ENCODE assay signal across 1 cellular context in the genomic region with DNA sequence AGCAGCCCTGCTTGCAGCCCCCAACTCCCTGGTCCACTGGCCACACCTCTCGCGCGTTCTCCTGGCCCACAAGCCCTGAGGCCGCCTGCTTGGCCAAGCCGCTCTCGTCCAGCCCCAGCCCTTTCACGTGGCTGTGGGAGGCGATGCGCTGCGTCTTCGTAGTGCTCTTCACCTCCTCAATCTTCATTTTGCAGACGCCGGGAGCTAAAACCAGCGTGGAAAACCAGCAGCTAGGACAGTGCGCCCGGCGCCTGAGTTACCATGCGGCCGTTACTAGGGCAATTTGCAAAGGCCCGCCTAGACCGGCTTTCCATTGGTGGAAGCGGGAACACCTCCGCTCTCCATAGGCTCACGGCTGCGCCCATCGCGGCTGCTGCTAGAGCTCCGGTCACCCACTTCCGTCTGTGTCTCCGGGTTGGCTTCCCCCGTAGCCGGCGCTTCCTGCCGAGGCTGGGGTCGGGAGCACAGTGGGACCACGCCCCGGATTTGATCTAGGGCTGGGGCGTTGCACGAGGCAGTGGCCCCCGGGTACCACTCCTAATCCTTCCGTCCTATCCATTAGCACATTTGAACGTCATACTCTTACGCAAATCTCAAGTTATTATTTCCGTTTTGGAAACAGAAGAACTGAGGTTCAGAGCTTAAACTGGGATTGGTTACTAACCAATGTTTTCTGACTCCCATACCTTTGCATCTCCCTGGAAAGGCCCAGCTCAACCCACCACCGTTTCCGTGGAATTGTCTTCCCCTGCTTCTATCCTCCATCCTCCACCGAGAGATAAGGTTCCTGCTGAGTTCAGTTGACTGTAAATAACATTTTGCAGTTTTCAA.
TF ChIP-seq lines count a peak whose summit lies in the region.

A gene (minus strand): TSS at position 275 of the 831 bp plus-strand sequence. CDS start 88 bp downstream, at position 187.

TF ChIP-seq in GM12878, 131 proteins besides CTCF, POLR2A, EP300 and RAD21 (continued from another document and continues in another):
- TF ChIP-seq YBX1 (IDR thresholded peaks at IDR 0.05) (no peak), KAT2A (conservative IDR thresholded peaks at IDR 0.05; ENCODE audit: control insufficient read depth, low read depth, low read length) (no peak), NBN (IDR thresholded peaks at IDR 0.05) (peak; percentile 88), NFIC (IDR thresholded peaks at IDR 0.05; ENCODE audit: low read depth, low read length) (no peak), SREBF1 (IDR thresholded peaks at IDR 0.05; ENCODE audit: low read length) (peak; percentile 94), GATAD2B (conservative IDR thresholded peaks at IDR 0.05; ENCODE audit: low read depth) (no peak), ATF7 (IDR thresholded peaks at IDR 0.05; ENCODE audit: low read depth) (peak; percentile 89), JUND (IDR thresholded peaks at IDR 0.05; ENCODE audit: low read depth, low read length) (0 out of 2 replicates have a peak, but pooled peaks have one; percentile 30), ZNF207 (IDR thresholded peaks at IDR 0.05; ENCODE audit: borderline replicate concordance) (peak; percentile 85; the same call in 1 of the 2 replicates), SPI1 (IDR thresholded peaks at IDR 0.05; ENCODE audit: borderline replicate concordance, insufficient read depth, low read depth, low read length) (peak; percentile 34; the same call in 1 of the 2 replicates), ZNF217 (IDR thresholded peaks at IDR 0.05) (no peak), HDAC6 (IDR thresholded peaks at IDR 0.05; ENCODE audit: unreplicated experiment) (no peak), ASH2L (IDR thresholded peaks at IDR 0.05; ENCODE audit: borderline replicate concordance, low read depth) (no peak), SMAD5 (IDR thresholded peaks at IDR 0.05; ENCODE audit: low read depth) (peak; percentile 43; the same call in 1 of the 2 replicates), TCF3 (IDR thresholded peaks at IDR 0.05; ENCODE audit: borderline replicate concordance, insufficient read depth, low read depth, low read length) (no peak), MYC (IDR thresholded peaks at IDR 0.05; ENCODE audit: insufficient read depth, insufficient read length, insufficient replicate concordance, low read length, severe bottlenecking) (no peak), SP1 (IDR thresholded peaks at IDR 0.05; ENCODE audit: low read depth, low read length) (peak; percentile 99), CREB1 (IDR thresholded peaks at IDR 0.05; ENCODE audit: low read depth) (peak; percentile 97), IRF4 (IDR thresholded peaks at IDR 0.05; ENCODE audit: low read depth, low read length) (peak; percentile 27; the same call in 1 of the 2 replicates), EGR1 (IDR thresholded peaks at IDR 0.05; ENCODE audit: borderline replicate concordance in 1 of 2, low read depth in 2 of 2, low read length in 2 of 2) (peak in 1 of 2 experiments; percentile 70; a peak in 1 of 3 replicates), NR2F1 (conservative IDR thresholded peaks at IDR 0.05) (peak; percentile 46; the same call in 1 of the 2 replicates), IKZF1 (conservative IDR thresholded peaks at IDR 0.05) (peak; percentile 86), HDGF (IDR thresholded peaks at IDR 0.05) (0 out of 2 replicates have a peak, but pooled peaks have one; percentile 14), TCF7 (IDR thresholded peaks at IDR 0.05; ENCODE audit: borderline replicate concordance) (0 out of 2 replicates have a peak, but pooled peaks have one; percentile 31), RFX5 (IDR thresholded peaks at IDR 0.05; ENCODE audit: low read depth, low read length) (peak; percentile 89), CHD2 (IDR thresholded peaks at IDR 0.05; ENCODE audit: borderline replicate concordance, low read depth, low read length) (peak; percentile 95), BHLHE40 (IDR thresholded peaks at IDR 0.05; ENCODE audit: borderline replicate concordance in 1 of 2, low read depth in 2 of 2, low read length in 1 of 2) (peak; percentile 63 to 84; a peak in 3 of 4 replicates), NRF1 (conservative IDR thresholded peaks at IDR 0.05; ENCODE audit: low read depth, low read length) (0 out of 2 replicates have a peak, but pooled peaks have one; percentile 9), IKZF2 (IDR thresholded peaks at IDR 0.05) (peak; percentile 16 to 50; a peak in 3 of 4 replicates), SIN3A (IDR thresholded peaks at IDR 0.05; ENCODE audit: low read depth, low read length) (peak; percentile 96), NFYA (IDR thresholded peaks at IDR 0.05; ENCODE audit: borderline replicate concordance, low read depth, low read length) (peak; percentile 65; the same call in 1 of the 2 replicates), SUZ12 (IDR thresholded peaks at IDR 0.05; ENCODE audit: unreplicated experiment) (no peak), JUNB (IDR thresholded peaks at IDR 0.05) (no peak)
- TF ChIP-seq, protein P1, sequence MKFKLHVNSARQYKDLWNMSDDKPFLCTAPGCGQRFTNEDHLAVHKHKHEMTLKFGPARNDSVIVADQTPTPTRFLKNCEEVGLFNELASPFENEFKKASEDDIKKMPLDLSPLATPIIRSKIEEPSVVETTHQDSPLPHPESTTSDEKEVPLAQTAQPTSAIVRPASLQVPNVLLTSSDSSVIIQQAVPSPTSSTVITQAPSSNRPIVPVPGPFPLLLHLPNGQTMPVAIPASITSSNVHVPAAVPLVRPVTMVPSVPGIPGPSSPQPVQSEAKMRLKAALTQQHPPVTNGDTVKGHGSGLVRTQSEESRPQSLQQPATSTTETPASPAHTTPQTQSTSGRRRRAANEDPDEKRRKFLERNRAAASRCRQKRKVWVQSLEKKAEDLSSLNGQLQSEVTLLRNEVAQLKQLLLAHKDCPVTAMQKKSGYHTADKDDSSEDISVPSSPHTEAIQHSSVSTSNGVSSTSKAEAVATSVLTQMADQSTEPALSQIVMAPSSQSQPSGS (IDR thresholded peaks at IDR 0.05; ENCODE audit: low read length) = no peak
- TF ChIP-seq, protein P2, sequence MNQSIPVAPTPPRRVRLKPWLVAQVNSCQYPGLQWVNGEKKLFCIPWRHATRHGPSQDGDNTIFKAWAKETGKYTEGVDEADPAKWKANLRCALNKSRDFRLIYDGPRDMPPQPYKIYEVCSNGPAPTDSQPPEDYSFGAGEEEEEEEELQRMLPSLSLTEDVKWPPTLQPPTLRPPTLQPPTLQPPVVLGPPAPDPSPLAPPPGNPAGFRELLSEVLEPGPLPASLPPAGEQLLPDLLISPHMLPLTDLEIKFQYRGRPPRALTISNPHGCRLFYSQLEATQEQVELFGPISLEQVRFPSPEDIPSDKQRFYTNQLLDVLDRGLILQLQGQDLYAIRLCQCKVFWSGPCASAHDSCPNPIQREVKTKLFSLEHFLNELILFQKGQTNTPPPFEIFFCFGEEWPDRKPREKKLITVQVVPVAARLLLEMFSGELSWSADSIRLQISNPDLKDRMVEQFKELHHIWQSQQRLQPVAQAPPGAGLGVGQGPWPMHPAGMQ (IDR thresholded peaks at IDR 0.05; ENCODE audit: borderline replicate concordance) = no peak
- TF ChIP-seq, protein P3, sequence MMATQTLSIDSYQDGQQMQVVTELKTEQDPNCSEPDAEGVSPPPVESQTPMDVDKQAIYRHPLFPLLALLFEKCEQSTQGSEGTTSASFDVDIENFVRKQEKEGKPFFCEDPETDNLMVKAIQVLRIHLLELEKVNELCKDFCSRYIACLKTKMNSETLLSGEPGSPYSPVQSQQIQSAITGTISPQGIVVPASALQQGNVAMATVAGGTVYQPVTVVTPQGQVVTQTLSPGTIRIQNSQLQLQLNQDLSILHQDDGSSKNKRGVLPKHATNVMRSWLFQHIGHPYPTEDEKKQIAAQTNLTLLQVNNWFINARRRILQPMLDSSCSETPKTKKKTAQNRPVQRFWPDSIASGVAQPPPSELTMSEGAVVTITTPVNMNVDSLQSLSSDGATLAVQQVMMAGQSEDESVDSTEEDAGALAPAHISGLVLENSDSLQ (IDR thresholded peaks at IDR 0.05) = peak; percentile 99
- TF ChIP-seq, protein P4, sequence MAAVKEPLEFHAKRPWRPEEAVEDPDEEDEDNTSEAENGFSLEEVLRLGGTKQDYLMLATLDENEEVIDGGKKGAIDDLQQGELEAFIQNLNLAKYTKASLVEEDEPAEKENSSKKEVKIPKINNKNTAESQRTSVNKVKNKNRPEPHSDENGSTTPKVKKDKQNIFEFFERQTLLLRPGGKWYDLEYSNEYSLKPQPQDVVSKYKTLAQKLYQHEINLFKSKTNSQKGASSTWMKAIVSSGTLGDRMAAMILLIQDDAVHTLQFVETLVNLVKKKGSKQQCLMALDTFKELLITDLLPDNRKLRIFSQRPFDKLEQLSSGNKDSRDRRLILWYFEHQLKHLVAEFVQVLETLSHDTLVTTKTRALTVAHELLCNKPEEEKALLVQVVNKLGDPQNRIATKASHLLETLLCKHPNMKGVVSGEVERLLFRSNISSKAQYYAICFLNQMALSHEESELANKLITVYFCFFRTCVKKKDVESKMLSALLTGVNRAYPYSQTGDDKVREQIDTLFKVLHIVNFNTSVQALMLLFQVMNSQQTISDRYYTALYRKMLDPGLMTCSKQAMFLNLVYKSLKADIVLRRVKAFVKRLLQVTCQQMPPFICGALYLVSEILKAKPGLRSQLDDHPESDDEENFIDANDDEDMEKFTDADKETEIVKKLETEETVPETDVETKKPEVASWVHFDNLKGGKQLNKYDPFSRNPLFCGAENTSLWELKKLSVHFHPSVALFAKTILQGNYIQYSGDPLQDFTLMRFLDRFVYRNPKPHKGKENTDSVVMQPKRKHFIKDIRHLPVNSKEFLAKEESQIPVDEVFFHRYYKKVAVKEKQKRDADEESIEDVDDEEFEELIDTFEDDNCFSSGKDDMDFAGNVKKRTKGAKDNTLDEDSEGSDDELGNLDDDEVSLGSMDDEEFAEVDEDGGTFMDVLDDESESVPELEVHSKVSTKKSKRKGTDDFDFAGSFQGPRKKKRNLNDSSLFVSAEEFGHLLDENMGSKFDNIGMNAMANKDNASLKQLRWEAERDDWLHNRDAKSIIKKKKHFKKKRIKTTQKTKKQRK (IDR thresholded peaks at IDR 0.05; ENCODE audit: low read depth, low read length) = peak; percentile 53; the same call in 1 of the 2 replicates
- TF ChIP-seq, protein P5, sequence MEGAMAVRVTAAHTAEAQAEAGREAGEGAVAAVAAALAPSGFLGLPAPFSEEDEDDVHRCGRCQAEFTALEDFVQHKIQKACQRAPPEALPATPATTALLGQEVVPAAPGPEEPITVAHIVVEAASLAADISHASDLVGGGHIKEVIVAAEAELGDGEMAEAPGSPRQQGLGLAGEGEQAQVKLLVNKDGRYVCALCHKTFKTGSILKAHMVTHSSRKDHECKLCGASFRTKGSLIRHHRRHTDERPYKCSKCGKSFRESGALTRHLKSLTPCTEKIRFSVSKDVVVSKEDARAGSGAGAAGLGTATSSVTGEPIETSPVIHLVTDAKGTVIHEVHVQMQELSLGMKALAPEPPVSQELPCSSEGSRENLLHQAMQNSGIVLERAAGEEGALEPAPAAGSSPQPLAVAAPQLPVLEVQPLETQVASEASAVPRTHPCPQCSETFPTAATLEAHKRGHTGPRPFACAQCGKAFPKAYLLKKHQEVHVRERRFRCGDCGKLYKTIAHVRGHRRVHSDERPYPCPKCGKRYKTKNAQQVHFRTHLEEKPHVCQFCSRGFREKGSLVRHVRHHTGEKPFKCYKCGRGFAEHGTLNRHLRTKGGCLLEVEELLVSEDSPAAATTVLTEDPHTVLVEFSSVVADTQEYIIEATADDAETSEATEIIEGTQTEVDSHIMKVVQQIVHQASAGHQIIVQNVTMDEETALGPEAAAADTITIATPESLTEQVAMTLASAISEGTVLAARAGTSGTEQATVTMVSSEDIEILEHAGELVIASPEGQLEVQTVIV (IDR thresholded peaks at IDR 0.05; ENCODE audit: borderline replicate concordance, partially characterized antibody) = peak; percentile 71
- TF ChIP-seq, protein P6, sequence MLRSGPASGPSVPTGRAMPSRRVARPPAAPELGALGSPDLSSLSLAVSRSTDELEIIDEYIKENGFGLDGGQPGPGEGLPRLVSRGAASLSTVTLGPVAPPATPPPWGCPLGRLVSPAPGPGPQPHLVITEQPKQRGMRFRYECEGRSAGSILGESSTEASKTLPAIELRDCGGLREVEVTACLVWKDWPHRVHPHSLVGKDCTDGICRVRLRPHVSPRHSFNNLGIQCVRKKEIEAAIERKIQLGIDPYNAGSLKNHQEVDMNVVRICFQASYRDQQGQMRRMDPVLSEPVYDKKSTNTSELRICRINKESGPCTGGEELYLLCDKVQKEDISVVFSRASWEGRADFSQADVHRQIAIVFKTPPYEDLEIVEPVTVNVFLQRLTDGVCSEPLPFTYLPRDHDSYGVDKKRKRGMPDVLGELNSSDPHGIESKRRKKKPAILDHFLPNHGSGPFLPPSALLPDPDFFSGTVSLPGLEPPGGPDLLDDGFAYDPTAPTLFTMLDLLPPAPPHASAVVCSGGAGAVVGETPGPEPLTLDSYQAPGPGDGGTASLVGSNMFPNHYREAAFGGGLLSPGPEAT (IDR thresholded peaks at IDR 0.05; ENCODE audit: low read depth) = peak; percentile 85
- TF ChIP-seq, protein P7, sequence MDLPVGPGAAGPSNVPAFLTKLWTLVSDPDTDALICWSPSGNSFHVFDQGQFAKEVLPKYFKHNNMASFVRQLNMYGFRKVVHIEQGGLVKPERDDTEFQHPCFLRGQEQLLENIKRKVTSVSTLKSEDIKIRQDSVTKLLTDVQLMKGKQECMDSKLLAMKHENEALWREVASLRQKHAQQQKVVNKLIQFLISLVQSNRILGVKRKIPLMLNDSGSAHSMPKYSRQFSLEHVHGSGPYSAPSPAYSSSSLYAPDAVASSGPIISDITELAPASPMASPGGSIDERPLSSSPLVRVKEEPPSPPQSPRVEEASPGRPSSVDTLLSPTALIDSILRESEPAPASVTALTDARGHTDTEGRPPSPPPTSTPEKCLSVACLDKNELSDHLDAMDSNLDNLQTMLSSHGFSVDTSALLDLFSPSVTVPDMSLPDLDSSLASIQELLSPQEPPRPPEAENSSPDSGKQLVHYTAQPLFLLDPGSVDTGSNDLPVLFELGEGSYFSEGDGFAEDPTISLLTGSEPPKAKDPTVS (IDR thresholded peaks at IDR 0.05; ENCODE audit: low read depth, low read length) = no peak; the same call in 1 of the 2 replicates
- TF ChIP-seq, protein P8, sequence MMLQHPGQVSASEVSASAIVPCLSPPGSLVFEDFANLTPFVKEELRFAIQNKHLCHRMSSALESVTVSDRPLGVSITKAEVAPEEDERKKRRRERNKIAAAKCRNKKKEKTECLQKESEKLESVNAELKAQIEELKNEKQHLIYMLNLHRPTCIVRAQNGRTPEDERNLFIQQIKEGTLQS (IDR thresholded peaks at IDR 0.05; ENCODE audit: borderline replicate concordance, extremely low read depth, low read depth, low read length) = no peak
